1 cellular context compared by ENCODE assay signal in the genomic region with DNA sequence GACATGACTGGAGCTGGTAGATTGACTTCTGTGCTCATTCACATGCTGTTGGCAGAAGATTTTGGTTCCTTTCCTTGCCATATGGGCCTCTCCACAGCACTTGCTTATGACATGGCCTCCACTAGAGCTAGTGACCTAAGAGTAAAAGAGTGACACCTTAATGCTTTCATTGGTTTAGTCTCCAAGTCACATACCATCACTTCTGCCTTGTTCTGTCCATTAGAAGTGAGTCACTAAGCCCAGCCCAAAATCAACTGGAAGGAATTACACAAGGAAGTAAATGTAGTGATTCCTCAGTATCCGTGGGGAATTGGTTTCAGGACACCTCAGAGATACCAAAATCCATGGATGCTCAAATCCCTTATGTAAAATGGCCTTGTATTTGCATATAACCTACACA.
TF ChIP-seq lines count a peak whose summit lies in the region.

No MANE protein-coding gene starts in this region.

TF ChIP-seq in GM23338, 12 proteins besides CTCF, POLR2A, EP300 and RAD21 (continued from another document):
- TF ChIP-seq, protein P1, sequence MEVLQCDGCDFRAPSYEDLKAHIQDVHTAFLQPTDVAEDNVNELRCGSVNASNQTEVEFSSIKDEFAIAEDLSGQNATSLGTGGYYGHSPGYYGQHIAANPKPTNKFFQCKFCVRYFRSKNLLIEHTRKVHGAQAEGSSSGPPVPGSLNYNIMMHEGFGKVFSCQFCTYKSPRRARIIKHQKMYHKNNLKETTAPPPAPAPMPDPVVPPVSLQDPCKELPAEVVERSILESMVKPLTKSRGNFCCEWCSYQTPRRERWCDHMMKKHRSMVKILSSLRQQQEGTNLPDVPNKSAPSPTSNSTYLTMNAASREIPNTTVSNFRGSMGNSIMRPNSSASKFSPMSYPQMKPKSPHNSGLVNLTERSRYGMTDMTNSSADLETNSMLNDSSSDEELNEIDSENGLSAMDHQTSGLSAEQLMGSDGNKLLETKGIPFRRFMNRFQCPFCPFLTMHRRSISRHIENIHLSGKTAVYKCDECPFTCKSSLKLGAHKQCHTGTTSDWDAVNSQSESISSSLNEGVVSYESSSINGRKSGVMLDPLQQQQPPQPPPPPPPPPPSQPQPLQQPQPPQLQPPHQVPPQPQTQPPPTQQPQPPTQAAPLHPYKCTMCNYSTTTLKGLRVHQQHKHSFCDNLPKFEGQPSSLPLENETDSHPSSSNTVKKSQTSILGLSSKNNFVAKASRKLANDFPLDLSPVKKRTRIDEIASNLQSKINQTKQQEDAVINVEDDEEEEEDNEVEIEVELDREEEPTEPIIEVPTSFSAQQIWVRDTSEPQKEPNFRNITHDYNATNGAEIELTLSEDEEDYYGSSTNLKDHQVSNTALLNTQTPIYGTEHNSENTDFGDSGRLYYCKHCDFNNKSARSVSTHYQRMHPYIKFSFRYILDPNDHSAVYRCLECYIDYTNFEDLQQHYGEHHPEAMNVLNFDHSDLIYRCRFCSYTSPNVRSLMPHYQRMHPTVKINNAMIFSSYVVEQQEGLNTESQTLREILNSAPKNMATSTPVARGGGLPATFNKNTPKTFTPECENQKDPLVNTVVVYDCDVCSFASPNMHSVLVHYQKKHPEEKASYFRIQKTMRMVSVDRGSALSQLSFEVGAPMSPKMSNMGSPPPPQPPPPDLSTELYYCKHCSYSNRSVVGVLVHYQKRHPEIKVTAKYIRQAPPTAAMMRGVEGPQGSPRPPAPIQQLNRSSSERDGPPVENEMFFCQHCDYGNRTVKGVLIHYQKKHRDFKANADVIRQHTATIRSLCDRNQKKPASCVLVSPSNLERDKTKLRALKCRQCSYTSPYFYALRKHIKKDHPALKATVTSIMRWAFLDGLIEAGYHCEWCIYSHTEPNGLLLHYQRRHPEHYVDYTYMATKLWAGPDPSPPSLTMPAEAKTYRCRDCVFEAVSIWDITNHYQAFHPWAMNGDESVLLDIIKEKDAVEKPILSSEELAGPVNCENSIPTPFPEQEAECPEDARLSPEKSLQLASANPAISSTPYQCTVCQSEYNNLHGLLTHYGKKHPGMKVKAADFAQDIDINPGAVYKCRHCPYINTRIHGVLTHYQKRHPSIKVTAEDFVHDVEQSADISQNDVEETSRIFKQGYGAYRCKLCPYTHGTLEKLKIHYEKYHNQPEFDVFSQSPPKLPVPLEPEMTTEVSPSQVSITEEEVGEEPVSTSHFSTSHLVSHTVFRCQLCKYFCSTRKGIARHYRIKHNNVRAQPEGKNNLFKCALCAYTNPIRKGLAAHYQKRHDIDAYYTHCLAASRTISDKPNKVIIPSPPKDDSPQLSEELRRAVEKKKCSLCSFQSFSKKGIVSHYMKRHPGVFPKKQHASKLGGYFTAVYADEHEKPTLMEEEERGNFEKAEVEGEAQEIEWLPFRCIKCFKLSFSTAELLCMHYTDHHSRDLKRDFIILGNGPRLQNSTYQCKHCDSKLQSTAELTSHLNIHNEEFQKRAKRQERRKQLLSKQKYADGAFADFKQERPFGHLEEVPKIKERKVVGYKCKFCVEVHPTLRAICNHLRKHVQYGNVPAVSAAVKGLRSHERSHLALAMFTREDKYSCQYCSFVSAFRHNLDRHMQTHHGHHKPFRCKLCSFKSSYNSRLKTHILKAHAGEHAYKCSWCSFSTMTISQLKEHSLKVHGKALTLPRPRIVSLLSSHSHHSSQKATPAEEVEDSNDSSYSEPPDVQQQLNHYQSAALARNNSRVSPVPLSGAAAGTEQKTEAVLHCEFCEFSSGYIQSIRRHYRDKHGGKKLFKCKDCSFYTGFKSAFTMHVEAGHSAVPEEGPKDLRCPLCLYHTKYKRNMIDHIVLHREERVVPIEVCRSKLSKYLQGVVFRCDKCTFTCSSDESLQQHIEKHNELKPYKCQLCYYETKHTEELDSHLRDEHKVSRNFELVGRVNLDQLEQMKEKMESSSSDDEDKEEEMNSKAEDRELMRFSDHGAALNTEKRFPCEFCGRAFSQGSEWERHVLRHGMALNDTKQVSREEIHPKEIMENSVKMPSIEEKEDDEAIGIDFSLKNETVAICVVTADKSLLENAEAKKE (CRISPR knock-in tag; IDR thresholded peaks at IDR 0.05): no peak
- TF ChIP-seq EZH2 (IDR thresholded peaks at IDR 0.05; ENCODE audit: low read depth, unreplicated experiment): no peak
- no peak for TF ChIP-seq STAT1 (IDR thresholded peaks at IDR 0.05; ENCODE audit: unreplicated experiment)
- TF ChIP-seq EZH2phosphoT487 (IDR thresholded peaks at IDR 0.05; ENCODE audit: unreplicated experiment): no peak
- no peak for TF ChIP-seq ZNF114 (CRISPR knock-in tag; IDR thresholded peaks at IDR 0.05)
- no peak for TF ChIP-seq CREB1 (CRISPR knock-in tag; IDR thresholded peaks at IDR 0.05; ENCODE audit: low read depth)
- TF ChIP-seq, protein P2, sequence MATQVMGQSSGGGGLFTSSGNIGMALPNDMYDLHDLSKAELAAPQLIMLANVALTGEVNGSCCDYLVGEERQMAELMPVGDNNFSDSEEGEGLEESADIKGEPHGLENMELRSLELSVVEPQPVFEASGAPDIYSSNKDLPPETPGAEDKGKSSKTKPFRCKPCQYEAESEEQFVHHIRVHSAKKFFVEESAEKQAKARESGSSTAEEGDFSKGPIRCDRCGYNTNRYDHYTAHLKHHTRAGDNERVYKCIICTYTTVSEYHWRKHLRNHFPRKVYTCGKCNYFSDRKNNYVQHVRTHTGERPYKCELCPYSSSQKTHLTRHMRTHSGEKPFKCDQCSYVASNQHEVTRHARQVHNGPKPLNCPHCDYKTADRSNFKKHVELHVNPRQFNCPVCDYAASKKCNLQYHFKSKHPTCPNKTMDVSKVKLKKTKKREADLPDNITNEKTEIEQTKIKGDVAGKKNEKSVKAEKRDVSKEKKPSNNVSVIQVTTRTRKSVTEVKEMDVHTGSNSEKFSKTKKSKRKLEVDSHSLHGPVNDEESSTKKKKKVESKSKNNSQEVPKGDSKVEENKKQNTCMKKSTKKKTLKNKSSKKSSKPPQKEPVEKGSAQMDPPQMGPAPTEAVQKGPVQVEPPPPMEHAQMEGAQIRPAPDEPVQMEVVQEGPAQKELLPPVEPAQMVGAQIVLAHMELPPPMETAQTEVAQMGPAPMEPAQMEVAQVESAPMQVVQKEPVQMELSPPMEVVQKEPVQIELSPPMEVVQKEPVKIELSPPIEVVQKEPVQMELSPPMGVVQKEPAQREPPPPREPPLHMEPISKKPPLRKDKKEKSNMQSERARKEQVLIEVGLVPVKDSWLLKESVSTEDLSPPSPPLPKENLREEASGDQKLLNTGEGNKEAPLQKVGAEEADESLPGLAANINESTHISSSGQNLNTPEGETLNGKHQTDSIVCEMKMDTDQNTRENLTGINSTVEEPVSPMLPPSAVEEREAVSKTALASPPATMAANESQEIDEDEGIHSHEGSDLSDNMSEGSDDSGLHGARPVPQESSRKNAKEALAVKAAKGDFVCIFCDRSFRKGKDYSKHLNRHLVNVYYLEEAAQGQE (IDR thresholded peaks at IDR 0.05; ENCODE audit: unreplicated experiment): no peak
- TF ChIP-seq POLR2AphosphoS5 (IDR thresholded peaks at IDR 0.05; ENCODE audit: low read depth): no peak
- TF ChIP-seq NANOG (IDR thresholded peaks at IDR 0.05; ENCODE audit: borderline replicate concordance): no peak
- no peak for TF ChIP-seq JUNB (IDR thresholded peaks at IDR 0.05; ENCODE audit: unreplicated experiment)
